Comparison of ENCODE assay signal across 8 cellular contexts in genomic region chr1:1144122-1144842, GRCh38. TPM values are rescaled to one million over a fixed set of nuclear protein-coding genes. Genes with fewer than 3 reads are reported as not detected.
DNase-seq lines count a peak whose midpoint lies in the region; ATAC-seq lines count a peak whose summit lies in the region.

No MANE protein-coding gene starts in this region.

- peak overlapping the region; percentile 43 for H3K23ac ChIP-seq in neuronal stem cell (ENCODE audit: low read depth, low read length, poor library complexity)

- H3K27ac ChIP-seq in neuronal stem cell (replicated peaks; ENCODE audit: low read length) = peak overlapping the region; percentile 22

- no peak overlapping the region for H3K4me3 ChIP-seq in neuronal stem cell (ENCODE audit: low read length in 2 of 2)

- peak overlapping the region; percentile 71 for H3K14ac ChIP-seq in neuronal stem cell (ENCODE audit: low read length)

- H3K18ac ChIP-seq in neuronal stem cell (ENCODE audit: low read length) = peak overlapping the region; percentile 90

- peak overlapping the region; percentile 99 for H2AK5ac ChIP-seq in neuronal stem cell (ENCODE audit: low read depth, low read length)

- H3K36me3 Mint-ChIP-seq in activated T-helper 2 cell treated with anti-CD3 and anti-CD28 coated beads, Interferon-gamma antibody, Interleukin-2, Interleukin-4, amounts not matched to agents 10 μg/mL and 5 μg/mL and 100 μg/mL, durations not matched to agents 14 hours and 24 hours and 36 hours (ENCODE audit: low read depth) = no peaks in the 10 kb centered on the region

- peak overlapping the region; percentile 85 for H2AFZ ChIP-seq in neuronal stem cell (ENCODE audit: low read length)

- no peaks in the 10 kb centered on the region for H3K9me3 ChIP-seq in neuronal stem cell (replicated peaks in 1 of 2; ENCODE audit: control insufficient read depth in 2 of 2, insufficient read depth in 1 of 2, low read depth in 1 of 2, low read length in 2 of 2)

- WGBS in neuronal stem cell (ENCODE audit: extremely low coverage in 2 of 2, insufficient read length in 2 of 2, insufficient replicate concordance in 1 of 2), 2 donors = no CpG with 5 or more reads among the region's 42 CpGs

- ATAC-seq in GM21529 (IDR thresholded peaks at IDR 0.05; ENCODE audit: unreplicated experiment) (peak; percentile 63), HG03457 (IDR thresholded peaks at IDR 0.05; ENCODE audit: unreplicated experiment) (no peak), GM19395 (IDR thresholded peaks at IDR 0.05; ENCODE audit: unreplicated experiment) (no peak), HG03521 (IDR thresholded peaks at IDR 0.05; ENCODE audit: unreplicated experiment) (no peak)

- peak overlapping the region; percentile 96 for H3K27ac Mint-ChIP-seq in activated T-helper 2 cell treated with anti-CD3 and anti-CD28 coated beads, Interferon-gamma antibody, Interleukin-2, Interleukin-4, amounts not matched to agents 10 μg/mL and 5 μg/mL and 100 μg/mL, durations not matched to agents 14 hours and 24 hours and 36 hours

- H3K4me2 ChIP-seq in neuronal stem cell (ENCODE audit: insufficient read depth, low read length, poor library complexity, severe bottlenecking) = no peak overlapping the region

- H4K8ac ChIP-seq in neuronal stem cell (ENCODE audit: low read depth, low read length) = peak overlapping the region; percentile 96

- no peaks in the 10 kb centered on the region for H3K36me3 ChIP-seq in neuronal stem cell (replicated peaks in 1 of 2; ENCODE audit: control insufficient read depth in 2 of 2, insufficient read depth in 2 of 2, low read length in 2 of 2)

- H3K9ac ChIP-seq in neuronal stem cell (ENCODE audit: low read depth, low read length, poor library complexity) = no peak overlapping the region

- H2BK120ac ChIP-seq in neuronal stem cell (ENCODE audit: low read depth, low read length) = peak overlapping the region; percentile 96

- H3K27me3 ChIP-seq in neuronal stem cell (ENCODE audit: control insufficient read depth in 3 of 3, insufficient read depth in 3 of 3, low read depth in 1 of 3, low read length in 3 of 3) = peaks cover 0 to 18% (median 0%) of the 10 kb centered on the region in 3 experiments

- intact Hi-C loops in activated T-helper 2 cell treated with anti-CD3 and anti-CD28 coated beads, Interferon-gamma antibody, Interleukin-2, Interleukin-4, amounts not matched to agents 10 μg/mL and 5 μg/mL and 100 μg/mL, durations not matched to agents 14 hours and 24 hours and 36 hours (cut with micrococcal nuclease) = loop anchor here (5.0 kb wide), 1 partner anchor 63 kb away; the partner anchor contains the start of gene TNFRSF18

- no peak overlapping the region for H4K91ac ChIP-seq in neuronal stem cell (ENCODE audit: low read depth, low read length, poor library complexity)

- H3K4me1 ChIP-seq in neuronal stem cell (ENCODE audit: control insufficient read depth in 2 of 2, insufficient read depth in 1 of 2, low read depth in 1 of 2, low read length in 2 of 2) = peaks cover 4 to 5% of the 10 kb centered on the region in 2 donors

- DNase-seq in NOMO-1 (lab: John Stamatoyannopoulos, UW; ENCODE audit: unreplicated experiment in 2 of 2) (peak; percentile 55 to 66), neuronal stem cell (ENCODE audit: low spot score) (no peak), glomerular visceral epithelial cell (ENCODE audit: extremely low spot score) (no peak)
- DNase-seq in activated T-helper 2 cell treated with anti-CD3 and anti-CD28 coated beads, Interferon-gamma antibody, Interleukin-2, Interleukin-4, amounts not matched to agents 10 μg/mL and 5 μg/mL and 100 μg/mL, durations not matched to agents 14 hours and 24 hours and 36 hours (ENCODE audit: low spot score) = peak; percentile 61

- no peak overlapping the region for H3K4me3 Mint-ChIP-seq in activated T-helper 2 cell treated with anti-CD3 and anti-CD28 coated beads, Interferon-gamma antibody, Interleukin-2, Interleukin-4, amounts not matched to agents 10 μg/mL and 5 μg/mL and 100 μg/mL, durations not matched to agents 14 hours and 24 hours and 36 hours (ENCODE audit: low read depth)

- no peaks in the 10 kb centered on the region for H3K27me3 Mint-ChIP-seq in activated T-helper 2 cell treated with anti-CD3 and anti-CD28 coated beads, Interferon-gamma antibody, Interleukin-2, Interleukin-4, amounts not matched to agents 10 μg/mL and 5 μg/mL and 100 μg/mL, durations not matched to agents 14 hours and 24 hours and 36 hours (ENCODE audit: low read depth)

- H2BK5ac ChIP-seq in neuronal stem cell (ENCODE audit: low read length) = peak overlapping the region; percentile 75

- peaks cover 12% of the 10 kb centered on the region for H3K4me1 Mint-ChIP-seq in activated T-helper 2 cell treated with anti-CD3 and anti-CD28 coated beads, Interferon-gamma antibody, Interleukin-2, Interleukin-4, amounts not matched to agents 10 μg/mL and 5 μg/mL and 100 μg/mL, durations not matched to agents 14 hours and 24 hours and 36 hours (ENCODE audit: low read depth)

- peaks cover 7% of the 10 kb centered on the region for H3K79me1 ChIP-seq in neuronal stem cell (ENCODE audit: low read depth, low read length)

- H3K4ac ChIP-seq in neuronal stem cell (ENCODE audit: low read length) = peak overlapping the region; percentile 93

- peak overlapping the region; percentile 90 for H2BK12ac ChIP-seq in neuronal stem cell (ENCODE audit: low read length)

- H2BK15ac ChIP-seq in neuronal stem cell (ENCODE audit: low read length) = peak overlapping the region; percentile 95

- H3K9me3 Mint-ChIP-seq in activated T-helper 2 cell treated with anti-CD3 and anti-CD28 coated beads, Interferon-gamma antibody, Interleukin-2, Interleukin-4, amounts not matched to agents 10 μg/mL and 5 μg/mL and 100 μg/mL, durations not matched to agents 14 hours and 24 hours and 36 hours = no peaks in the 10 kb centered on the region

RNA-seq across cellular contexts. Expression of gene C1orf159, which starts 28.4 kb away (rescaled TPM):
- total RNA-seq in activated T-helper 2 cell treated with anti-CD3 and anti-CD28 coated beads, Interferon-gamma antibody, Interleukin-2, Interleukin-4, amounts not matched to agents 10 μg/mL and 5 μg/mL and 100 μg/mL, durations not matched to agents 14 hours and 24 hours and 36 hours = 20.5 and 22.1 TPM in 2 replicates
- polyA plus RNA-seq in neuronal stem cell (2013, experiment 1 of 2) = 12.3 TPM
- 11.7 TPM for polyA plus RNA-seq in neuronal stem cell (2013, experiment 2 of 2)

RNA-seq across cellular contexts. Expression of gene TTLL10, which starts 29.4 kb away (rescaled TPM):
- not detected in 2 replicates for total RNA-seq in activated T-helper 2 cell treated with anti-CD3 and anti-CD28 coated beads, Interferon-gamma antibody, Interleukin-2, Interleukin-4, amounts not matched to agents 10 μg/mL and 5 μg/mL and 100 μg/mL, durations not matched to agents 14 hours and 24 hours and 36 hours
- polyA plus RNA-seq in neuronal stem cell (2013, experiment 1 of 2) = 1.3 TPM
- 1.3 TPM for polyA plus RNA-seq in neuronal stem cell (2013, experiment 2 of 2)

Comparison
In these comparisons a context has a peak if more than half of its experiments do, and no peak if none do; other contexts are left out.
1. DNase-seq: peak in NOMO-1 (2 of 2) and activated T-helper 2 cell treated with anti-CD3 and anti-CD28 coated beads, Interferon-gamma antibody, Interleukin-2, Interleukin-4, amounts not matched to agents 10 μg/mL and 5 μg/mL and 100 μg/mL, durations not matched to agents 14 hours and 24 hours and 36 hours (single experiment); none in neuronal stem cell (single experiment) and glomerular visceral epithelial cell (single experiment).